In the genomic region with DNA sequence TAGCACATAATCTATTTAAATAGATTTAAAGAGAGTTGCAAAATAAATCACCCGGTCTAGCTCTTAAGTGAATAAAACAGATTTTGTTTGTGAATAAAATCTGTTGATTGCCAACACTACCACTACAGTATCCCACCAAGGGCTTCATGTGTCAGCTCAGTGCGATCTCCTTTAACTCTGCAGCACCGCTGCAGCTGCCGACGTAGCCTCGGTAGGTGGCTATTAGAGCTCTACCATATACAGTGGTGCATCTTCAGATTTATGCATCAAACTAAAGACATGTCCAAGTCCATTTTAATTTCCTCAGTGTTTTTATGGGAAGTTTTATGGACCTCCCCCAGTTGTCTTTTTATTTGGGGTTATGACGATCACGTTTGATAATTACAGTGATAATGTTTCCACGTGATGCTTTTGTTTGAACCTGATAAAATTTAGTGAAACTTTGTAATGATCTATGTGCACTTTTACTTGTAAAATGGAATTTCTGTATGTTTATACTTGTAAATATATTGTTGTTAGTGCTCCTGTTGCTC, we compare ENCODE assay signal across 18 cellular contexts. TPM values are rescaled to one million over a fixed set of nuclear protein-coding genes. Genes with fewer than 3 reads are reported as not detected.
"Had no signal": no experiment of that assay in that cellular context is flagged by ENCODE, and none has a peak within 500 bp of the region (broad histone marks: within the 10 kb centered on the region; RNA-seq: fewer than 3 reads in every experiment).

No MANE protein-coding gene starts in this region.

- H3K27ac ChIP-seq: brain microvascular endothelial cell, neutrophil had no signal

- H3K4me3 ChIP-seq: right atrium auricular region had no signal

- H3K36me3 ChIP-seq: brain microvascular endothelial cell, neutrophil, right atrium auricular region had no signal

- H3K27me3 ChIP-seq: brain microvascular endothelial cell, right atrium auricular region had no signal

- FAIRE-seq: frontal cortex had no signal

- DNase-seq: activated naive CD8-positive, alpha-beta T cell treated with anti-CD3 and anti-CD28 coated beads for 36 hours; dermis blood vessel endothelial cell; effector memory CD8-positive, alpha-beta T cell; islet precursor cell; left ventricle myocardium superior; mesenchymal stem cell; natural killer cell; posterior cingulate gyrus; stimulated activated CD4-positive, alpha-beta T cell treated with anti-CD3 and anti-CD28 coated beads, Interleukin-4, amount 100 ng/mL, for 4 hours; stimulated activated CD8-positive, alpha-beta memory T cell treated with anti-CD3 and anti-CD28 coated beads, Interleukin-4, amount 100 ng/mL, for 48 hours; stimulated activated naive CD4-positive, alpha-beta T cell treated with Interleukin-2 at 50 U/mL for 16 hours had no signal

- H3K9me3 ChIP-seq: neutrophil had no signal

- ATAC-seq: activated CD4-positive, CD25-positive, alpha-beta regulatory T cell treated with anti-CD3 and anti-CD28 coated beads, Interleukin-2, amount 50 U/mL, for 24 hours; effector memory CD8-positive, alpha-beta T cell had no signal

RNA-seq across cellular contexts. Expression of a gene that starts 29.7 kb away (rescaled TPM):
- total RNA-seq: activated CD8-positive, alpha-beta memory T cell treated with anti-CD3 and anti-CD28 coated beads for 36 hours; activated naive CD8-positive, alpha-beta T cell treated with anti-CD3 and anti-CD28 coated beads for 36 hours; activated T-helper 1 cell treated with anti-CD3 and anti-CD28 coated beads, Interleukin-12 subunit alpha, Interleukin-12 subunit beta, Interleukin-2, Interleukin-4 antibody, amounts not matched to agents 30 ng/mL and 10 ng/mL and 1 ng/mL, durations not matched to agents 14 hours and 24 hours and 36 hours; dermis blood vessel endothelial cell; frontal cortex; left ventricle myocardium superior; natural killer cell; right atrium auricular region had no signal
